8 cellular contexts compared by ENCODE assay signal in genomic region chr10:79399242-79399831, GRCh38. TPM values are rescaled to one million over a fixed set of nuclear protein-coding genes. Genes with fewer than 3 reads are reported as not detected.
A peak's percentile ranks its signal among the peaks of the same experiment; 100 is the strongest.
DNase-seq lines count a peak whose midpoint lies in the region; ATAC-seq and TF ChIP-seq lines count a peak whose summit lies in the region.

No MANE protein-coding gene starts in this region.

- H3K4me1 ChIP-seq in mucosa of descending colon (ENCODE audit: low read depth) (peaks cover 13% of the 10 kb centered on the region), uterus (peaks cover 47 to 59% of the 10 kb centered on the region in 2 donors)

- intact Hi-C loops in mucosa of descending colon (cut with DNase I, micrococcal nuclease): no loop called here
- intact Hi-C loops in uterus (cut with DNase I; ENCODE audit: low total_unique reads): loop anchor here (2.0 kb wide), 1 partner anchor 45 kb away; the partner anchor contains the start of gene ZCCHC24

- TF ChIP-seq CTCF in epithelial cell of proximal tubule (conservative IDR thresholded peaks at IDR 0.05; ENCODE audit: low read depth, low read length): no peak
- no peak for TF ChIP-seq CTCF in mucosa of descending colon (IDR thresholded peaks at IDR 0.05)
- no peak for TF ChIP-seq CTCF in uterus (IDR thresholded peaks at IDR 0.05)

- H3K4me3 ChIP-seq in epithelial cell of proximal tubule (ENCODE audit: low read depth, low read length): peak overlapping the region; percentile 36
- no peak overlapping the region for H3K4me3 ChIP-seq in mucosa of descending colon
- no peak overlapping the region for H3K4me3 ChIP-seq in uterus

- peak; percentile 10 to 28 for TF ChIP-seq POLR2A in uterus (IDR thresholded peaks at IDR 0.05)

- H3K27ac ChIP-seq in uterus: no peak overlapping the region

- no peaks in the 10 kb centered on the region for H3K27me3 ChIP-seq in uterus

- peak; percentile 81 for DNase-seq in COLO829 (ENCODE audit: low spot score)
- DNase-seq in epithelial cell of proximal tubule (ENCODE audit: low read depth): peak; percentile 41
- peak; percentile 79 to 82 (median 81) for DNase-seq in mucosa of descending colon
- DNase-seq in uterus: peak; percentile 94 to 96
- no peak for DNase-seq in RKO (ENCODE audit: low spot score)

- ATAC-seq in mucosa of descending colon (peak; percentile 83), HG03439 (IDR thresholded peaks at IDR 0.05; ENCODE audit: unreplicated experiment) (no peak), GM21528 (IDR thresholded peaks at IDR 0.05; ENCODE audit: low FRiP score, unreplicated experiment) (no peak)

- no peaks in the 10 kb centered on the region for H3K9me3 ChIP-seq in mucosa of descending colon
- H3K9me3 ChIP-seq in uterus: no peaks in the 10 kb centered on the region

- H3K36me3 ChIP-seq in mucosa of descending colon (ENCODE audit: low read depth): no peaks in the 10 kb centered on the region
- no peaks in the 10 kb centered on the region for H3K36me3 ChIP-seq in uterus

TF ChIP-seq in PFSK-1, 5 proteins besides CTCF, POLR2A, EP300 and RAD21:
- no peak for TF ChIP-seq REST (IDR thresholded peaks at IDR 0.05; ENCODE audit: insufficient read depth in 1 of 2, low read depth in 2 of 2, low read length in 2 of 2)
- TF ChIP-seq POLR2AphosphoS5 (IDR thresholded peaks at IDR 0.05; ENCODE audit: low read depth, low read length): peak; percentile 60

RNA-seq across cellular contexts. Expression of gene ZCCHC24, which starts 46.1 kb away (rescaled TPM):
- 73.6 TPM for polyA plus RNA-seq in PFSK-1 (2012; ENCODE audit: insufficient read length, low read depth)
- total RNA-seq in epithelial cell of proximal tubule (2.0 and 4.7 TPM in 2 replicates), mucosa of descending colon (100 to 1,000 TPM in 1 of 3 donors, 10 to 100 TPM in 1, 1 to 10 TPM in 1; 5.6 to 125 (median 22.8) TPM), uterus (100 to 1,000 TPM in 1 of 4 donors, 10 to 100 TPM in 3; 32.8 to 122 (median 37.7) TPM)

RNA-seq across cellular contexts. Expression of gene PPIF, which starts 52.1 kb away (rescaled TPM):
- polyA plus RNA-seq in PFSK-1 (2012; ENCODE audit: insufficient read length, low read depth): 214 TPM
- total RNA-seq in epithelial cell of proximal tubule (62.0 and 99.4 TPM in 2 replicates), mucosa of descending colon (10 to 100 TPM; 54.6 to 88.5 (median 77.3) TPM), uterus (10 to 100 TPM in 3 of 4 donors, under 1 TPM in 1; 0.26 to 22.6 (median 12.7) TPM)
